ENCODE assay signal across 14 cellular contexts in genomic region chr2:85878719-85879390, GRCh38. TPM values are rescaled to one million over a fixed set of nuclear protein-coding genes. Genes with fewer than 3 reads are reported as not detected.
A peak's percentile ranks its signal among the peaks of the same experiment; 100 is the strongest.
DNase-seq lines count a peak whose midpoint lies in the region; ATAC-seq and TF ChIP-seq lines count a peak whose summit lies in the region.
"Had no signal": no experiment of that assay in that cellular context is flagged by ENCODE, and none has a peak within 500 bp of the region (broad histone marks: within the 10 kb centered on the region; RNA-seq: fewer than 3 reads in every experiment).

No MANE protein-coding gene starts in this region.

- H3K4me3 ChIP-seq in upper lobe of left lung = no peak overlapping the region
- H3K4me3 ChIP-seq: hepatocyte had no signal

- no peak overlapping the region for H3K4me3 Mint-ChIP-seq in activated naive CD4-positive, alpha-beta T cell treated with anti-CD3 and anti-CD28 coated beads, Interleukin-2, amount 10 ng/mL, durations not matched to agents 7 days and 5 days
- no peak overlapping the region for H3K4me3 Mint-ChIP-seq in activated CD8-positive, alpha-beta T cell treated with anti-CD3 and anti-CD28 coated beads, Interleukin-2, amount 10 ng/mL, durations not matched to agents 7 days and 5 days
- H3K4me3 Mint-ChIP-seq: HFFc6 had no signal

- POLR2A ChIA-PET in activated CD8-positive, alpha-beta T cell treated with anti-CD3 and anti-CD28 coated beads, Interleukin-2, amount 10 ng/mL, durations not matched to agents 7 days and 5 days (lab: Charles Lee) = interaction anchor here (0.5 to 1.1 kb wide), 2 partner anchors 10 to 671 kb away, joined by 3 read pairs; partner anchors contain the start of gene ST3GAL5

- H3K27ac Mint-ChIP-seq in activated naive CD4-positive, alpha-beta T cell treated with anti-CD3 and anti-CD28 coated beads, Interleukin-2, amount 10 ng/mL, durations not matched to agents 7 days and 5 days = peak overlapping the region; percentile 0
- H3K27ac Mint-ChIP-seq in activated CD8-positive, alpha-beta T cell treated with anti-CD3 and anti-CD28 coated beads, Interleukin-2, amount 10 ng/mL, durations not matched to agents 7 days and 5 days = peak overlapping the region; percentile 22
- H3K27ac Mint-ChIP-seq: HFFc6 had no signal

- H3K4me1 Mint-ChIP-seq in activated naive CD4-positive, alpha-beta T cell treated with anti-CD3 and anti-CD28 coated beads, Interleukin-2, amount 10 ng/mL, durations not matched to agents 7 days and 5 days = peaks cover 64% of the 10 kb centered on the region
- peaks cover 62% of the 10 kb centered on the region for H3K4me1 Mint-ChIP-seq in activated CD8-positive, alpha-beta T cell treated with anti-CD3 and anti-CD28 coated beads, Interleukin-2, amount 10 ng/mL, durations not matched to agents 7 days and 5 days (ENCODE audit: low read depth)

- peak; percentile 52 for ATAC-seq in activated CD8-positive, alpha-beta T cell treated with anti-CD3 and anti-CD28 coated beads, Interleukin-2, amount 10 ng/mL, durations not matched to agents 7 days and 5 days
- ATAC-seq in upper lobe of left lung (ENCODE audit: low FRiP score in 2 of 2) = peak; percentile 13 to 71
- ATAC-seq in GM18867 (IDR thresholded peaks at IDR 0.05; ENCODE audit: unreplicated experiment) = no peak
- ATAC-seq: SK-N-SH treated with all-trans-retinoic acid at 6 μM for 48 hours had no signal

- no peaks in the 10 kb centered on the region for H3K9me3 ChIP-seq in upper lobe of left lung

- no peak for TF ChIP-seq POLR2A in upper lobe of left lung (IDR thresholded peaks at IDR 0.05)

- H3K9me3 Mint-ChIP-seq in activated naive CD4-positive, alpha-beta T cell treated with anti-CD3 and anti-CD28 coated beads, Interleukin-2, amount 10 ng/mL, durations not matched to agents 7 days and 5 days = peaks cover 21% of the 10 kb centered on the region
- H3K9me3 Mint-ChIP-seq in activated CD8-positive, alpha-beta T cell treated with anti-CD3 and anti-CD28 coated beads, Interleukin-2, amount 10 ng/mL, durations not matched to agents 7 days and 5 days (ENCODE audit: insufficient read depth) = peaks cover 15% of the 10 kb centered on the region

- CTCF ChIA-PET in activated naive CD4-positive, alpha-beta T cell treated with anti-CD3 and anti-CD28 coated beads, Interleukin-2, amount 10 ng/mL, durations not matched to agents 7 days and 5 days (lab: Charles Lee) = interaction anchor here (0.7 to 2.4 kb wide), 5 partner anchors 10 to 201 kb away, joined by 3 to 9 read pairs (median 3); partner anchors contain the start of gene ST3GAL5
- CTCF ChIA-PET in activated CD8-positive, alpha-beta T cell treated with anti-CD3 and anti-CD28 coated beads, Interleukin-2, amount 10 ng/mL, durations not matched to agents 7 days and 5 days (lab: Charles Lee) = interaction anchor here (0.7 to 3.7 kb wide), 7 partner anchors 10 to 221 kb away, joined by 3 to 30 read pairs (median 6); partner anchors contain the start of gene ST3GAL5

- peaks cover 65% of the 10 kb centered on the region for H3K36me3 Mint-ChIP-seq in activated naive CD4-positive, alpha-beta T cell treated with anti-CD3 and anti-CD28 coated beads, Interleukin-2, amount 10 ng/mL, durations not matched to agents 7 days and 5 days
- H3K36me3 Mint-ChIP-seq in activated CD8-positive, alpha-beta T cell treated with anti-CD3 and anti-CD28 coated beads, Interleukin-2, amount 10 ng/mL, durations not matched to agents 7 days and 5 days (ENCODE audit: low read depth) = peaks cover 44% of the 10 kb centered on the region

- whole genome bisulfite sequencing in upper lobe of left lung, 2 donors = 75 to 76% methylated on average over 9 of the region's 9 CpGs

- H3K27me3 Mint-ChIP-seq in activated naive CD4-positive, alpha-beta T cell treated with anti-CD3 and anti-CD28 coated beads, Interleukin-2, amount 10 ng/mL, durations not matched to agents 7 days and 5 days = no peaks in the 10 kb centered on the region
- no peaks in the 10 kb centered on the region for H3K27me3 Mint-ChIP-seq in activated CD8-positive, alpha-beta T cell treated with anti-CD3 and anti-CD28 coated beads, Interleukin-2, amount 10 ng/mL, durations not matched to agents 7 days and 5 days (ENCODE audit: low read depth)

- TF ChIP-seq CTCF in upper lobe of left lung (IDR thresholded peaks at IDR 0.05) = no peak

- peaks cover 0 to 40% (median 16%) of the 10 kb centered on the region in 4 donors for H3K4me1 ChIP-seq in upper lobe of left lung

- peak overlapping the region in 1 of 4 donors; percentile 8 for H3K27ac ChIP-seq in upper lobe of left lung
- H3K27ac ChIP-seq: hepatocyte had no signal

- H3K27me3 ChIP-seq in upper lobe of left lung = no peaks in the 10 kb centered on the region
- H3K27me3 ChIP-seq: hepatocyte had no signal

- H3K36me3 ChIP-seq in upper lobe of left lung = peaks cover 0 to 4% (median 0%) of the 10 kb centered on the region in 4 donors

- DNase-seq in activated naive CD4-positive, alpha-beta T cell treated with anti-CD3 and anti-CD28 coated beads, Interleukin-2, amount 10 ng/mL, durations not matched to agents 7 days and 5 days = no peak
- DNase-seq in activated naive CD4-positive, alpha-beta T cell treated with anti-CD3 and anti-CD28 coated beads, Interleukin-2, amount 50 U/mL, for 16 hours = no peak
- no peak for DNase-seq in activated CD8-positive, alpha-beta T cell treated with anti-CD3 and anti-CD28 coated beads, Interleukin-2, amount 10 ng/mL, durations not matched to agents 7 days and 5 days
- peak; percentile 41 for DNase-seq in iris pigment epithelial cell (ENCODE audit: low read depth)
- no peak for DNase-seq in upper lobe of left lung
- DNase-seq in NCI-H128 (lab: John Stamatoyannopoulos, UW; ENCODE audit: unreplicated experiment) = no peak
- no peak for DNase-seq in retina
- DNase-seq: HFFc6; mammary epithelial cell; NCI-H1417 treated with DMSO at 0.1 percent for 48 hours; stimulated activated CD8-positive, alpha-beta memory T cell treated with anti-CD3 and anti-CD28 coated beads, Interleukin-4, amount 100 ng/mL, for 48 hours had no signal

- no peak for TF ChIP-seq EP300 in upper lobe of left lung (IDR thresholded peaks at IDR 0.05)

RNA-seq across cellular contexts. Expression of gene ST3GAL5, which starts 9.9 kb away (rescaled TPM):
- 10 to 100 TPM; 43.4 to 46.7 TPM for total RNA-seq in activated CD8-positive, alpha-beta T cell treated with anti-CD3 and anti-CD28 coated beads, Interleukin-2, amount 10 ng/mL, durations not matched to agents 7 days and 5 days
- total RNA-seq in upper lobe of left lung = 100 to 1,000 TPM in 2 of 6 donors, 10 to 100 TPM in 4; 54.5 to 162 (median 83.8) TPM
